Comparison of ENCODE assay signal across 8 cellular contexts in genomic region chr17:81386646-81387234, GRCh38. TPM values are rescaled to one million over a fixed set of nuclear protein-coding genes. Genes with fewer than 3 reads are reported as not detected.
DNase-seq lines count a peak whose midpoint lies in the region; ATAC-seq, FAIRE-seq and TF ChIP-seq lines count a peak whose summit lies in the region.

No MANE protein-coding gene starts in this region.

- TF ChIP-seq CTCF in WERI-Rb-1 (IDR thresholded peaks at IDR 0.05; ENCODE audit: low read depth, low read length) = no peak
- no peak for TF ChIP-seq CTCF in omental fat pad (IDR thresholded peaks at IDR 0.05)

- peaks cover 12% of the 10 kb centered on the region for H3K4me1 ChIP-seq in HAP-1

- ATAC-seq in omental fat pad (ENCODE audit: low FRiP score) (peak; percentile 29), HG03025 (IDR thresholded peaks at IDR 0.05; ENCODE audit: low FRiP score, unreplicated experiment) (no peak), HG02884 (IDR thresholded peaks at IDR 0.05; ENCODE audit: unreplicated experiment) (no peak)

- H3K4me3 ChIP-seq in HAP-1 (peak overlapping the region; percentile 35), WERI-Rb-1 (ENCODE audit: low read depth, low read length) (peak overlapping the region; percentile 60)

- H3K36me3 ChIP-seq in HAP-1 (replicated peaks) (no peaks in the 10 kb centered on the region; the same call in 1 of the 2 replicates), WERI-Rb-1 (peaks cover 6% of the 10 kb centered on the region)

- H3K9me3 ChIP-seq in HAP-1 (no peaks in the 10 kb centered on the region), WERI-Rb-1 (ENCODE audit: severe bottlenecking) (no peaks in the 10 kb centered on the region)

- DNase-seq in HAP-1 (ENCODE audit: low spot score in 2 of 2) = peak in 1 of 2 experiments; percentile 57
- peak; percentile 61 for DNase-seq in WERI-Rb-1
- peak; percentile 67 to 82 for DNase-seq in frontal cortex (ENCODE audit: low spot score in 2 of 2)
- no peak for DNase-seq in omental fat pad (ENCODE audit: low spot score)
- no peak for DNase-seq in DMS114 treated with DMSO at 0.1 percent for 48 hours (lab: John Stamatoyannopoulos, UW; ENCODE audit: unreplicated experiment)
- no peak for DNase-seq in NCI-H2171 treated with DMSO at 0.1 percent for 48 hours (lab: John Stamatoyannopoulos, UW)

- FAIRE-seq in frontal cortex (lab: Jason Lieb, UNC) = no peak

- peak overlapping the region; percentile 63 for H3K27ac ChIP-seq in WERI-Rb-1

- in situ Hi-C loops in HAP-1 (cut with MboI; ENCODE audit: low sequenced_read_pairs) = no loop called here

- H3K27me3 ChIP-seq in HAP-1 (ENCODE audit: low read depth) (no peaks in the 10 kb centered on the region), WERI-Rb-1 (ENCODE audit: insufficient read depth, low read depth, severe bottlenecking) (peaks cover 52% of the 10 kb centered on the region)

RNA-seq across cellular contexts. Expression of gene BAHCC1, which starts 8.5 kb away (rescaled TPM):
- total RNA-seq in frontal cortex (5.7 TPM), omental fat pad (10 to 100 TPM in 1 of 4 donors, 1 to 10 TPM in 3; 4.8 to 20.8 (median 7.1) TPM)

Comparison
In these comparisons a context has a peak if more than half of its experiments do, and no peak if none do; other contexts are left out.
1. DNase-seq: peak in WERI-Rb-1 (single experiment) and frontal cortex (2 of 2); none in omental fat pad (single experiment), DMS114 treated with DMSO at 0.1 percent for 48 hours (single experiment) and NCI-H2171 treated with DMSO at 0.1 percent for 48 hours (single experiment).